In genomic region chr2:177262137-177262536, GRCh38 we compare ENCODE assay signal across 1 cellular context.
TF ChIP-seq lines count a peak whose summit lies in the region.

No MANE protein-coding gene starts in this region.

TF ChIP-seq in HepG2, 621 proteins besides CTCF, POLR2A, EP300 and RAD21:
- TF ChIP-seq ZNF10 (CRISPR knock-in tag; IDR thresholded peaks at IDR 0.05; ENCODE audit: borderline replicate concordance, low read depth) (no peak), NR2C2 (CRISPR knock-in tag; IDR thresholded peaks at IDR 0.05; ENCODE audit: borderline replicate concordance) (no peak), SAP130 (CRISPR knock-in tag; IDR thresholded peaks at IDR 0.05; ENCODE audit: low read depth) (0 out of 2 replicates have a peak, but pooled peaks have one; percentile 15), CBFB (CRISPR knock-in tag; IDR thresholded peaks at IDR 0.05) (no peak), ARID2 (CRISPR knock-in tag; IDR thresholded peaks at IDR 0.05; ENCODE audit: borderline replicate concordance) (0 out of 2 replicates have a peak, but pooled peaks have one; percentile 1), RBFOX2 (IDR thresholded peaks at IDR 0.05; ENCODE audit: low read depth, low read length) (0 out of 2 replicates have a peak, but pooled peaks have one; percentile 45), ZSCAN9 (CRISPR knock-in tag; IDR thresholded peaks at IDR 0.05; ENCODE audit: borderline replicate concordance) (0 out of 2 replicates have a peak, but pooled peaks have one; percentile 54)
